ENCODE assay signal across 9 cellular contexts in the genomic region with DNA sequence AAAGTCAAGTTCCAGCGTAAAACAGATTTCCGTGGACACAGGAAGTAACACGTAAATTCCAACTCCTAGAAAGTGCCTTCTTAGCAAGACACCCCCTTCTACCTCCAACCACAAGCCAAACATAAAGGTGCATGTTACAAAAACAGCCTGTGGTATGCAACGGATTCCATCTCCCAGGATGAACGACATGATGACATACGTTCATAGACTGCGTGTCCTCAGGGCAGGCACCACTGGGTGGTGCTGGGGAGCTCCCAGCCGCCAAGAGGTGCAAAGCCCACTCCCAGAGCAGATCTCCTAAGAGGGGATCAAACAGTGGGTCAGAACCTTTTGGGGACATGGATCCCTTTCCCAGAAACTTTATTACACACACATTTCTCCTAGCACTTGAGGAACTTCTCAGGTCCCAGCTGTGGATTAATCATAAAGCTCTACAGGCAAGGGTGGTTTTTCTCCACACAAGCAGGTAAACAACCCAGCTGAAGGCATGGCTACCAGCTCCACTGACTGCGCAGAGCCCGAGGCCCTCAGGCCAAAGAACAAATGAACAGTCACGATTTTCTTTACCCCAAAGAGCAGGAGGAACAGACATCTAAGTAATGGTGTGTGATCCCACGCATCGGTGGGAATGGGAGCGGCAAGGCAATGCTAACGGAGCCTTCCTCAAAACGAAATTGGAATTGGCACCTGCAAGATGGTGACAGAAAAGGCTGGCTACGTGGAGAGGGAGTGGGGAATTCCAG. TPM values are rescaled to one million over a fixed set of nuclear protein-coding genes. Genes with fewer than 3 reads are reported as not detected.
DNase-seq lines count a peak whose midpoint lies in the region; ATAC-seq and TF ChIP-seq lines count a peak whose summit lies in the region.
"Had no signal": no experiment of that assay in that cellular context is flagged by ENCODE, and none has a peak within 500 bp of the region (broad histone marks: within the 10 kb centered on the region; RNA-seq: fewer than 3 reads in every experiment).

No MANE protein-coding gene starts in this region.

- no peak for TF ChIP-seq EP300 in sigmoid colon (IDR thresholded peaks at IDR 0.05)

- peak overlapping the region; percentile 60 to 73 (median 70) for H3K27ac ChIP-seq in sigmoid colon

- H3K4me3 ChIP-seq in GM12865 (ENCODE audit: low read depth, low read length) (no peak overlapping the region), fibroblast of villous mesenchyme (ENCODE audit: low read depth, low read length) (no peak overlapping the region), sigmoid colon (no peak overlapping the region)
- H3K4me3 ChIP-seq: pancreas had no signal

- DNase-seq in GM12865 (ENCODE audit: low read depth) (peak; percentile 47), RPMI7951 (ENCODE audit: low read depth) (peak; percentile 59), fibroblast of villous mesenchyme (ENCODE audit: low read depth) (no peak), sigmoid colon (no peak), H4 (ENCODE audit: low spot score) (no peak), NCI-H510A (lab: John Stamatoyannopoulos, UW) (no peak)
- DNase-seq: pancreas had no signal

- no peaks in the 10 kb centered on the region for H3K27me3 ChIP-seq in sigmoid colon
- H3K27me3 ChIP-seq: pancreas had no signal

- no peaks in the 10 kb centered on the region for H3K9me3 ChIP-seq in sigmoid colon
- H3K9me3 ChIP-seq: pancreas had no signal

- peaks cover 0 to 11% (median 3%) of the 10 kb centered on the region in 4 donors for H3K36me3 ChIP-seq in sigmoid colon

- TF ChIP-seq POLR2A in sigmoid colon (IDR thresholded peaks at IDR 0.05), result no peak

- TF ChIP-seq CTCF in GM12865 (IDR thresholded peaks at IDR 0.05; ENCODE audit: insufficient read depth, low read depth, low read length, missing control alignments) (peak; percentile 28), fibroblast of villous mesenchyme (IDR thresholded peaks at IDR 0.05; ENCODE audit: insufficient read depth, low read depth, low read length) (peak; percentile 61), sigmoid colon (IDR thresholded peaks at IDR 0.05) (no peak)

- intact Hi-C loops in sigmoid colon (cut with DNase I), result loop anchor here (10.0 kb wide), 1 partner anchor 48 kb away; no protein-coding TSS in a partner anchor

- no peak for ATAC-seq in HG03460 (IDR thresholded peaks at IDR 0.05; ENCODE audit: unreplicated experiment)
- no peak for ATAC-seq in GM18519 (IDR thresholded peaks at IDR 0.05; ENCODE audit: low FRiP score, unreplicated experiment)

- WGBS in sigmoid colon, 2 donors, result 78 to 87% methylated on average over 17 of the region's 17 CpGs

- peaks cover 0 to 84% (median 74%) of the 10 kb centered on the region in 4 donors for H3K4me1 ChIP-seq in sigmoid colon

RNA-seq across cellular contexts. Expression of gene PSAP, which starts 13.8 kb away (rescaled TPM):
- 304 and 324 TPM in 2 replicates for total RNA-seq in RPMI7951 (2014; rRNA removed; shearing (Covaris generic))
- 521 and 543 TPM in 2 replicates for total RNA-seq in fibroblast of villous mesenchyme
- 100 to 1,000 TPM; 624 to 671 (median 644) TPM for total RNA-seq in sigmoid colon
- polyA plus RNA-seq in sigmoid colon, result 100 to 1,000 TPM; 200 to 960 (median 503) TPM
- 428 and 490 TPM in 2 replicates for total RNA-seq in H4 (2014; rRNA removed; shearing (Covaris generic))

Comparison
In these comparisons a context has a peak if more than half of its experiments do, and no peak if none do; other contexts are left out.
1. DNase-seq: peak in GM12865 (single experiment) and RPMI7951 (single experiment); none in fibroblast of villous mesenchyme (single experiment), sigmoid colon (single experiment), H4 (single experiment) and NCI-H510A (single experiment).
2. CTCF ChIP-seq: peak in GM12865 (single experiment) and fibroblast of villous mesenchyme (single experiment); none in sigmoid colon (0 of 4).